In the genomic region with DNA sequence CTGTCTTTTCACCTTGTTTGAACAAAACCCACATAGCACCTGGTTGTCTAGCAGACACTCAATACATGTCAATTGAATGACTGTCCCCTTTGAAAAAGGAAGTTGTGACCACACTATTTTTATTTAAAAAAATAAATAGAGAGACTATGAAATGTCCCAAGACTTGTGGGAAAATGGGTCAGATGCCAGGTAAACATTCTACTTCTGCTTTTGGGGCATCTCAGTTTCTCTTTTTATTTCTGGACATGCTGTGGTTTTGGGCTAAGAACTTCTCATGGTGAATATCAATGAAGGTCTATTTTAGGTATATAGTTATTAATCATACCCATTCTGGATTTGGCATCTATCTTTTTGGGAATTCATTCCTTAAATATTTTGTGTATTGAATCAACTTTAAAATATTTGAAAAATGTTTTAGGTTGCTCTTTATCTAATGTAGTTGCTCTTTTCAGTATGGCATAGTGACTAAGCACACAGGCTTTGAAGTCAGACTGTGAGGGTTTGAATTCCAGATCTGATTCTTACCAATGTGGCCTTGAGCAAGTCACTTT, we compare ENCODE assay signal across 11 cellular contexts. TPM values are rescaled to one million over a fixed set of nuclear protein-coding genes. Genes with fewer than 3 reads are reported as not detected.
A peak's percentile ranks its signal among the peaks of the same experiment; 100 is the strongest.
DNase-seq lines count a peak whose midpoint lies in the region; ATAC-seq lines count a peak whose summit lies in the region.
"Had no signal": no experiment of that assay in that cellular context is flagged by ENCODE, and none has a peak within 500 bp of the region (broad histone marks: within the 10 kb centered on the region; RNA-seq: fewer than 3 reads in every experiment).

No MANE protein-coding gene starts in this region.

- H3K27ac Mint-ChIP-seq in activated T-helper 2 cell treated with anti-CD3 and anti-CD28 coated beads, Interferon-gamma antibody, Interleukin-2, Interleukin-4, amounts not matched to agents 10 μg/mL and 5 μg/mL and 100 μg/mL, durations not matched to agents 14 hours and 24 hours and 36 hours: no peak overlapping the region
- H3K27ac Mint-ChIP-seq: T-helper 17 cell had no signal

- in situ Hi-C loops in KBM-7 (cut with MboI; ENCODE audit: low pct_unique_long_range_greater_than_20kb, low sequenced_read_pairs): no loop called here

- DNase-seq in NCI-H226 (peak; percentile 86), iris pigment epithelial cell (ENCODE audit: low read depth) (peak; percentile 82), GOT3 (lab: John Stamatoyannopoulos, UW) (no peak), KBM-7 (no peak), AML-193 (lab: John Stamatoyannopoulos, UW) (no peak)
- DNase-seq in activated T-helper 2 cell treated with anti-CD3 and anti-CD28 coated beads, Interferon-gamma antibody, Interleukin-2, Interleukin-4, amounts not matched to agents 10 μg/mL and 5 μg/mL and 100 μg/mL, durations not matched to agents 14 hours and 24 hours and 36 hours (ENCODE audit: low spot score): no peak
- DNase-seq: Kasumi-1, spleen, T-helper 17 cell had no signal

- peaks cover 19% of the 10 kb centered on the region for H3K27me3 Mint-ChIP-seq in activated T-helper 2 cell treated with anti-CD3 and anti-CD28 coated beads, Interferon-gamma antibody, Interleukin-2, Interleukin-4, amounts not matched to agents 10 μg/mL and 5 μg/mL and 100 μg/mL, durations not matched to agents 14 hours and 24 hours and 36 hours (ENCODE audit: low read depth)

- H3K9me3 Mint-ChIP-seq in activated T-helper 2 cell treated with anti-CD3 and anti-CD28 coated beads, Interferon-gamma antibody, Interleukin-2, Interleukin-4, amounts not matched to agents 10 μg/mL and 5 μg/mL and 100 μg/mL, durations not matched to agents 14 hours and 24 hours and 36 hours: no peaks in the 10 kb centered on the region

- peaks cover 7% of the 10 kb centered on the region for H3K4me1 Mint-ChIP-seq in activated T-helper 2 cell treated with anti-CD3 and anti-CD28 coated beads, Interferon-gamma antibody, Interleukin-2, Interleukin-4, amounts not matched to agents 10 μg/mL and 5 μg/mL and 100 μg/mL, durations not matched to agents 14 hours and 24 hours and 36 hours (ENCODE audit: low read depth)

- H3K4me3 Mint-ChIP-seq in activated T-helper 2 cell treated with anti-CD3 and anti-CD28 coated beads, Interferon-gamma antibody, Interleukin-2, Interleukin-4, amounts not matched to agents 10 μg/mL and 5 μg/mL and 100 μg/mL, durations not matched to agents 14 hours and 24 hours and 36 hours (ENCODE audit: low read depth): no peak overlapping the region
- H3K4me3 Mint-ChIP-seq: T-helper 17 cell had no signal

- ATAC-seq in GM18508 (IDR thresholded peaks at IDR 0.05; ENCODE audit: insufficient read depth, unreplicated experiment) (peak; percentile 35), HG02642 (IDR thresholded peaks at IDR 0.05; ENCODE audit: poor library complexity, unreplicated experiment) (peak; percentile 18)
- ATAC-seq: T-helper 17 cell had no signal

- no peaks in the 10 kb centered on the region for H3K36me3 Mint-ChIP-seq in activated T-helper 2 cell treated with anti-CD3 and anti-CD28 coated beads, Interferon-gamma antibody, Interleukin-2, Interleukin-4, amounts not matched to agents 10 μg/mL and 5 μg/mL and 100 μg/mL, durations not matched to agents 14 hours and 24 hours and 36 hours (ENCODE audit: low read depth)

- intact Hi-C loops in activated T-helper 2 cell treated with anti-CD3 and anti-CD28 coated beads, Interferon-gamma antibody, Interleukin-2, Interleukin-4, amounts not matched to agents 10 μg/mL and 5 μg/mL and 100 μg/mL, durations not matched to agents 14 hours and 24 hours and 36 hours (cut with micrococcal nuclease): no loop called here

RNA-seq across cellular contexts. Expression of gene TMEM45A, which starts 4.4 kb away (rescaled TPM):
- total RNA-seq in activated T-helper 2 cell treated with anti-CD3 and anti-CD28 coated beads, Interferon-gamma antibody, Interleukin-2, Interleukin-4, amounts not matched to agents 10 μg/mL and 5 μg/mL and 100 μg/mL, durations not matched to agents 14 hours and 24 hours and 36 hours: 0.96 and 1.1 TPM in 2 replicates

Comparison
In these comparisons a context has a peak if more than half of its experiments do, and no peak if none do; other contexts are left out.
1. DNase-seq: peak in NCI-H226 (single experiment) and iris pigment epithelial cell (single experiment); none in GOT3 (single experiment), KBM-7 (single experiment), activated T-helper 2 cell treated with anti-CD3 and anti-CD28 coated beads, Interferon-gamma antibody, Interleukin-2, Interleukin-4, amounts not matched to agents 10 μg/mL and 5 μg/mL and 100 μg/mL, durations not matched to agents 14 hours and 24 hours and 36 hours (single experiment) and AML-193 (0 of 2).